Comparison of ENCODE assay signal across 1 cellular context in the genomic region with DNA sequence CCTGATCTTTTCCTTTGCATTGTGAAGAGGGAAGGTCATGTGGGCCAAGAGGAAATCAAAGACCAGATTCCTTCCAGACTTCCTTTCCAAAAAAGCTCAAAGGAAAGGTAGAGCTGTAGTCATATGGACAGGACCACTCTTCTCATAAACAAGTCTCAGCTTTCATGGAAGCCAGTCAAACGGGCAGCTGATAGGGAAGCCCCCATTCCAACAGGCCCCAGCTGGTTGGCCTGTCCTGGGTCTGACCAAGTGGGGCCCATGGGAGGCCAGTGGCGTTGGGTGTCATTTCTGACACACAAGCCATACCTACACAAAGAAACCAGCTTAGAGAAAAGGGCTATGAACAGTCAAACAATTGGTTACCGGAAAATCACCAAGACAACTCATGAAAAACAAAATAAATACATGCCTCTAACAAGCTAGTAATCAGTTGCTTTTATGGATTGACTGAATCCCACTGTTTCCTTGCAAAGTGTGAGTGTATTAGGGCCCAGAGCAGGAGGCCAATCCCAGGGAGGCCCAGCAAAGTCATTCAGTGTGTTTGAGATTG.
TF ChIP-seq lines count a peak whose summit lies in the region.

No MANE protein-coding gene starts in this region.

TF ChIP-seq in IMR-90, 13 proteins besides CTCF, POLR2A, EP300 and RAD21 (continued from another document):
- TF ChIP-seq MAFK (IDR thresholded peaks at IDR 0.05; ENCODE audit: low read depth, low read length) (no peak), BHLHE40 (IDR thresholded peaks at IDR 0.05; ENCODE audit: low read depth, low read length) (no peak), FOS (IDR thresholded peaks at IDR 0.05; ENCODE audit: low read depth, low read length) (no peak), CHD1 (IDR thresholded peaks at IDR 0.05; ENCODE audit: low read depth, low read length) (no peak), SMC3 (IDR thresholded peaks at IDR 0.05; ENCODE audit: low read depth, low read length) (no peak), MAZ (IDR thresholded peaks at IDR 0.05; ENCODE audit: borderline replicate concordance, low read depth, low read length) (no peak), NFE2L2 (IDR thresholded peaks at IDR 0.05; ENCODE audit: low read depth, low read length) (no peak), MXI1 (IDR thresholded peaks at IDR 0.05; ENCODE audit: borderline replicate concordance, low read depth, low read length) (no peak)
- TF ChIP-seq, protein P1, sequence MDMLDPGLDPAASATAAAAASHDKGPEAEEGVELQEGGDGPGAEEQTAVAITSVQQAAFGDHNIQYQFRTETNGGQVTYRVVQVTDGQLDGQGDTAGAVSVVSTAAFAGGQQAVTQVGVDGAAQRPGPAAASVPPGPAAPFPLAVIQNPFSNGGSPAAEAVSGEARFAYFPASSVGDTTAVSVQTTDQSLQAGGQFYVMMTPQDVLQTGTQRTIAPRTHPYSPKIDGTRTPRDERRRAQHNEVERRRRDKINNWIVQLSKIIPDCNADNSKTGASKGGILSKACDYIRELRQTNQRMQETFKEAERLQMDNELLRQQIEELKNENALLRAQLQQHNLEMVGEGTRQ (IDR thresholded peaks at IDR 0.05; ENCODE audit: low read depth, low read length): no peak
- TF ChIP-seq, protein P2, sequence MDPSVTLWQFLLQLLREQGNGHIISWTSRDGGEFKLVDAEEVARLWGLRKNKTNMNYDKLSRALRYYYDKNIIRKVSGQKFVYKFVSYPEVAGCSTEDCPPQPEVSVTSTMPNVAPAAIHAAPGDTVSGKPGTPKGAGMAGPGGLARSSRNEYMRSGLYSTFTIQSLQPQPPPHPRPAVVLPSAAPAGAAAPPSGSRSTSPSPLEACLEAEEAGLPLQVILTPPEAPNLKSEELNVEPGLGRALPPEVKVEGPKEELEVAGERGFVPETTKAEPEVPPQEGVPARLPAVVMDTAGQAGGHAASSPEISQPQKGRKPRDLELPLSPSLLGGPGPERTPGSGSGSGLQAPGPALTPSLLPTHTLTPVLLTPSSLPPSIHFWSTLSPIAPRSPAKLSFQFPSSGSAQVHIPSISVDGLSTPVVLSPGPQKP (IDR thresholded peaks at IDR 0.05; ENCODE audit: borderline replicate concordance, low read depth, low read length): no peak
